Comparison of ENCODE assay signal across 9 cellular contexts in the genomic region with DNA sequence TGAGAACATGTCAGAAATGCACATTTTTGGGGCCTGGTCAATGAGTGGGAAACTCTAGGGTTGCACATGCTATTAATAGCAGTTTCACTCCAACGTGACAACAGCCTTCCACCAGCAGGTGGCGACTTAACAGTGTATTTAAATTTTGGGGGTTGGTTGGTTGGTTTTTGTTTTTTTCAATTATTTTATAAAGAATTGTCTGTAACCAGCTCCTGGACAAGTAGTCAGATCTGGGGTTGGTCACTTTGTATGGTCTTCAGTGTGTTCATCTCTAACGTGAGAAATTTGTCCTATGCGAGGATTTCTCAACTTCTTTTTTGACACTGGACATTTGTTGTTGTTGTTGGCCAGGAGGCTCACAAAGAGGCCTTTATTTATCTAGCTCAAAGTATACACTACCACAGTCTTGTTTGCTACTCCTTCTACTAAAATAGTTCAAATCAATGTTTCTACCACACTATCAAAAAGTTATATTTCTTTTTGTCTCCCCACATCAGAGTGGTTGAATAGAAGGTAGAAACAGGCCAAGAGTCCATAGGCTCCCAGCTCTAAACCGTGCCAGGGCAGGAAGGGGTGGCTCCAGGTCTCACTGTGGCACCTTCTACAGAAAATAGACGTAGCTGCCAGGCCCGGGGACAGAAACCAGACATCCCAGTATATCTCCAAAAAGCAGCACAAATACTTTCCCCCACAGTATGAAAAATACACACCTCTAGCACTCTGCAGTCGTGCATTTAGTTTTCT.
A peak's percentile ranks its signal among the peaks of the same experiment; 100 is the strongest.
DNase-seq lines count a peak whose midpoint lies in the region; ATAC-seq, FAIRE-seq and TF ChIP-seq lines count a peak whose summit lies in the region.
"Had no signal": no experiment of that assay in that cellular context is flagged by ENCODE, and none has a peak within 500 bp of the region (broad histone marks: within the 10 kb centered on the region; RNA-seq: fewer than 3 reads in every experiment).

No MANE protein-coding gene starts in this region.

- no peaks in the 10 kb centered on the region for H3K4me1 ChIP-seq in astrocyte (ENCODE audit: insufficient read depth, low read length)

- no peaks in the 10 kb centered on the region for H3K9me3 Mint-ChIP-seq in astrocyte (ENCODE audit: unreplicated experiment)

- H3K27me3 ChIP-seq in astrocyte (ENCODE audit: insufficient read depth, low read length): no peaks in the 10 kb centered on the region

- H3K4me3 Mint-ChIP-seq in astrocyte (ENCODE audit: unreplicated experiment): no peak overlapping the region

- H3K79me2 ChIP-seq in astrocyte (ENCODE audit: insufficient read depth, low read length): no peaks in the 10 kb centered on the region

- no peaks in the 10 kb centered on the region for H3K27me3 Mint-ChIP-seq in astrocyte (ENCODE audit: low read depth, unreplicated experiment)

- H3K4me3 ChIP-seq in astrocyte (ENCODE audit: insufficient read depth, low read depth, low read length): no peak overlapping the region

- in situ Hi-C loops in Caki2 (cut with HindIII; ENCODE audit: low pct_unique_long_range_greater_than_20kb, low sequenced_read_pairs): no loop called here
- in situ Hi-C loops in KBM-7 (cut with MboI; ENCODE audit: low pct_unique_long_range_greater_than_20kb, low sequenced_read_pairs): loop anchor here (10.0 kb wide), 1 partner anchor 297 kb away; no protein-coding TSS in a partner anchor

- no peak overlapping the region for H3K4me2 ChIP-seq in astrocyte (ENCODE audit: low read length)

- peak; percentile 78 for TF ChIP-seq CTCF in astrocyte (IDR thresholded peaks at IDR 0.05; ENCODE audit: insufficient read depth, low read depth, low read length)

- H2AFZ ChIP-seq in astrocyte (ENCODE audit: low read depth, low read length): no peak overlapping the region

- no peak overlapping the region for H3K27ac Mint-ChIP-seq in astrocyte (ENCODE audit: unreplicated experiment)

- no peaks in the 10 kb centered on the region for H3K36me3 Mint-ChIP-seq in astrocyte (ENCODE audit: low read depth, unreplicated experiment)

- no peaks in the 10 kb centered on the region for H3K9me3 ChIP-seq in astrocyte (ENCODE audit: insufficient read depth, low read depth, low read length)

- DNase-seq in Caki2 (ENCODE audit: low read depth) (peak; percentile 41), KBM-7 (peak; percentile 64), T-helper 22 cell (ENCODE audit: low read depth) (peak; percentile 20), astrocyte (ENCODE audit: low read depth) (peak; percentile 13), hypothalamus (lab: John Stamatoyannopoulos, UW) (peak in 37 of 51 donors; percentile 1 to 68 (median 33))
- DNase-seq in stimulated activated CD4-positive, alpha-beta T cell treated with anti-CD3 and anti-CD28 coated beads, Interleukin-12 subunit alpha, Interleukin-12 subunit beta, amount 100 ng/mL, for 4 hours: peak; percentile 62

- H3K27ac ChIP-seq in astrocyte (ENCODE audit: low read depth, low read length): no peak overlapping the region
- H3K27ac ChIP-seq: epithelial cell of prostate had no signal

- H3K9ac ChIP-seq in astrocyte (ENCODE audit: low read length): no peak overlapping the region

- FAIRE-seq in astrocyte (lab: Jason Lieb, UNC): no peak

- H4K20me1 ChIP-seq in astrocyte (ENCODE audit: insufficient read depth, low read length): no peaks in the 10 kb centered on the region

- ATAC-seq in GM19468 (IDR thresholded peaks at IDR 0.05; ENCODE audit: extremely low read depth, unreplicated experiment) (peak; percentile 59), GM19397 (IDR thresholded peaks at IDR 0.05; ENCODE audit: unreplicated experiment) (no peak)

- no peaks in the 10 kb centered on the region for H3K36me3 ChIP-seq in astrocyte (ENCODE audit: insufficient read depth, low read length)

- no peaks in the 10 kb centered on the region for H3K4me1 Mint-ChIP-seq in astrocyte (ENCODE audit: low read depth, unreplicated experiment)

Comparison
In these comparisons a context has a peak if more than half of its experiments do, and no peak if none do; other contexts are left out.
1. DNase-seq: peak in every context shown above with its lines; median percentile 64 in KBM-7; 62 in stimulated activated CD4-positive, alpha-beta T cell treated with anti-CD3 and anti-CD28 coated beads, Interleukin-12 subunit alpha, Interleukin-12 subunit beta, amount 100 ng/mL, for 4 hours; 41 in Caki2; 33 in hypothalamus; 20 in T-helper 22 cell; 13 in astrocyte.